Comparison of ENCODE assay signal across 8 cellular contexts in the genomic region with DNA sequence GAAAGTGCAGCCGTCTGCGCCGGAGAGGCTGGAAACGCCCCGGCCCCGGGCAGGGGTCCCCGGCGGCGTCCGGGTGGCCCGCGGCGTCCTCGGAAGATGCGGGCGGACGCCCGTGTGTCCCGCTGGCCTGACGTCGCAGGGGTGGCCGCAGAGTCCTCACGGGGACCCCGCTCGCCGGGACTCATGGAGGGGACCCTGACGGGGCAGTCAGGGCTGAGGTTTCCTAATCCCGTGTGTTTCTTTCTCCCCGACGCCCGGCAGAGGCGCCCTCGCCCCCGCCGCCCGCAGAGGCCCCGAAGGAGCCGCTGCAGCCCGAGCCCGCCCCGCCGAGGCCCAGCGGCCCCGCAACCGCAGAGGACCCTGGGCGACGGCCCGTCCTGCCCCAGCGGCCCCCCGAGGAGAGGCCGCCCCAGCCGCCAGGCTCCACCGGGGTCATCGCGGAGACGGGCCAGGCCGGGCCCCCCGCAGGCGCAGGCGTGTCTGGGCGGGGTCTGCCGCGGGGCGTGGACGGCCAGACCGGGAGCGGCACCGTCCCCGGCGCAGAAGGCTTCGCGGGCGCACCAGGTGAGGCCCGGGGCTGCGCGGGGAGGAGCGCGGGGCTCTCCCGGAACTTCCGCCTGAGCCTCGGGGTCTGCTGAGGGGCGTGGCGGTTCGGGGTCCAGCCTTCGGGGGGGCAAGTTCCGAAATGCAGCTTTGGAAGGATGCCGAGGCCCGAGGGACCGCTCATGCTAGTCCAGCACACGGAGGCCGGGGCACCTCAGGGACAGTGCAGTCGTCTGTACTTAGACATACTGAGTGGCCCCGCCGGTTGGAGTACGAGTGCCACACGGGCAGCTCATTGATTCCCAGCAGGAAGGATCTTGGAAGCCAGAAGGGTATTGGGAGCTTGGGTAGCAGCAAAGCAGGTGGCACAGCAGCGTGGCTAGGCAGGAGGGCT. TPM values are rescaled to one million over a fixed set of nuclear protein-coding genes. Genes with fewer than 3 reads are reported as not detected.
DNase-seq lines count a peak whose midpoint lies in the region; FAIRE-seq and TF ChIP-seq lines count a peak whose summit lies in the region.

No MANE protein-coding gene starts in this region.

- no peak overlapping the region for H4K91ac ChIP-seq in H1 (replicated peaks; ENCODE audit: insufficient read length, low read length)

- H4K20me1 ChIP-seq in H1 (replicated peaks in 1 of 2; ENCODE audit: control insufficient read depth in 1 of 2, insufficient read depth in 2 of 2, low read length in 2 of 2), result peaks cover 0 to 12% of the 10 kb centered on the region in 2 experiments

- TF ChIP-seq POLR2A in H1 (IDR thresholded peaks at IDR 0.05; ENCODE audit: control extremely low read depth in 1 of 2, low read depth in 2 of 2, low read length in 2 of 2), result peak in 1 of 2 experiments; percentile 29; a peak in 1 of 3 replicates

- peaks cover 21% of the 10 kb centered on the region for H3K4me1 Mint-ChIP-seq in activated CD4-positive, alpha-beta T cell treated with anti-CD3 and anti-CD28 coated beads, Interleukin-2, amount 10 ng/mL, durations not matched to agents 24 days and 14 days

- H3K23ac ChIP-seq in H1 (ENCODE audit: insufficient read length), result no peak overlapping the region

- peaks cover 0 to 6% (median 4%) of the 10 kb centered on the region in 4 experiments; a peak in 5 of 7 replicates for H3K4me1 ChIP-seq in H1 (replicated peaks in 1 of 4; ENCODE audit: control insufficient read depth in 3 of 4, insufficient read depth in 4 of 4, low read length in 3 of 4)
- peaks cover 4 to 10% of the 10 kb centered on the region in 2 donors for H3K4me1 ChIP-seq in muscle layer of duodenum (ENCODE audit: control insufficient read depth in 1 of 2, insufficient read depth in 2 of 2, low read length in 2 of 2)
- H3K4me1 ChIP-seq in thymus (ENCODE audit: control insufficient read depth, insufficient read depth, low read length), result peaks cover 10% of the 10 kb centered on the region

- H4K8ac ChIP-seq in H1 (ENCODE audit: extremely low read depth, insufficient read depth, low read length), result peak overlapping the region; percentile 74

- peak; percentile 40 for DNase-seq in DMS53 treated with DMSO at 0.1 percent for 48 hours (lab: John Stamatoyannopoulos, UW; ENCODE audit: unreplicated experiment)
- DNase-seq in GM20000 (ENCODE audit: low spot score), result peak; percentile 88
- DNase-seq in HuH-7.5 (ENCODE audit: low spot score), result peak; percentile 90
- peak; percentile 90 for DNase-seq in activated CD4-positive, alpha-beta T cell treated with anti-CD3 and anti-CD28 coated beads, Interleukin-2, amount 10 ng/mL, durations not matched to agents 24 days and 14 days
- peak in 1 of 2 experiments; percentile 77 for DNase-seq in H1 (ENCODE audit: low read depth in 1 of 2, low spot score in 2 of 2)
- no peak for DNase-seq in G401 (ENCODE audit: low spot score)

- H3K9ac ChIP-seq in H1 (replicated peaks in 1 of 4; ENCODE audit: extremely low read depth in 1 of 4, low read depth in 3 of 4, low read length in 3 of 4), result peak overlapping the region; percentile 7 to 59 (median 44); a peak in 5 of 7 replicates

- no peak overlapping the region for H2AK5ac ChIP-seq in H1 (ENCODE audit: low read depth, low read length)

- no peaks in the 10 kb centered on the region for H3K27me3 Mint-ChIP-seq in activated CD4-positive, alpha-beta T cell treated with anti-CD3 and anti-CD28 coated beads, Interleukin-2, amount 10 ng/mL, durations not matched to agents 24 days and 14 days

- peaks cover 12% of the 10 kb centered on the region; the same call in 1 of the 2 replicates for H3K23me2 ChIP-seq in H1 (ENCODE audit: low read depth, low read length)

- H3K4me3 ChIP-seq in H1 (ENCODE audit: extremely low read depth in 1 of 4, insufficient read depth in 2 of 4, low read depth in 3 of 4, low read length in 4 of 4) (peak overlapping the region; percentile 54 to 97 (median 74)), muscle layer of duodenum (ENCODE audit: low read depth in 1 of 2, low read length in 2 of 2) (peak overlapping the region; percentile 37 to 60), thymus (ENCODE audit: low read length) (peak overlapping the region; percentile 71)

- POLR2A ChIA-PET in H1 (lab: Charles Lee; ENCODE audit: partially characterized antibody), result interaction anchor here (0.8 to 1.5 kb wide), 12 partner anchors 9 to 345 kb away, joined by 3 to 5 read pairs (median 4); a partner anchor contains a TSS

- in situ Hi-C loops in G401 (cut with HindIII; ENCODE audit: low sequenced_read_pairs), result no loop called here

- no peaks in the 10 kb centered on the region for H3K9me3 Mint-ChIP-seq in activated CD4-positive, alpha-beta T cell treated with anti-CD3 and anti-CD28 coated beads, Interleukin-2, amount 10 ng/mL, durations not matched to agents 24 days and 14 days

- H2BK120ac ChIP-seq in H1 (replicated peaks; ENCODE audit: low read depth, low read length), result no peak overlapping the region

- H3K36me3 Mint-ChIP-seq in activated CD4-positive, alpha-beta T cell treated with anti-CD3 and anti-CD28 coated beads, Interleukin-2, amount 10 ng/mL, durations not matched to agents 24 days and 14 days (ENCODE audit: low read depth), result peaks cover 22% of the 10 kb centered on the region

- TF ChIP-seq CTCF in GM20000 (IDR thresholded peaks at IDR 0.05; ENCODE audit: extremely low read depth, missing control alignments) (peak; percentile 32), H1 (IDR thresholded peaks at IDR 0.05; ENCODE audit: control extremely low read depth in 1 of 3, insufficient read depth in 1 of 3, low read depth in 1 of 3, low read length in 3 of 3) (peak in 2 of 3 experiments; percentile 6 to 41; a peak in 3 of 4 replicates)

- H3K56ac ChIP-seq in H1 (replicated peaks; ENCODE audit: insufficient read length, low read depth, low read length), result peak overlapping the region; percentile 53

- no peak; a peak in 2 of 4 replicates for TF ChIP-seq RAD21 in H1 (IDR thresholded peaks at IDR 0.05 in 1 of 2, conservative IDR thresholded peaks at IDR 0.05 in 1 of 2; ENCODE audit: low read depth in 2 of 2, low read length in 2 of 2)

- no peak overlapping the region for H2AFZ ChIP-seq in H1 (ENCODE audit: low read length)

- peak overlapping the region; percentile 86 for H3K27ac Mint-ChIP-seq in activated CD4-positive, alpha-beta T cell treated with anti-CD3 and anti-CD28 coated beads, Interleukin-2, amount 10 ng/mL, durations not matched to agents 24 days and 14 days

- 5% methylated on average over 69 of the region's 97 CpGs; no CpG with 5 or more reads in 1 of the 2 experiments for WGBS in H1 (ENCODE audit: extremely low coverage in 1 of 2, insufficient coverage in 1 of 2, insufficient read length in 1 of 2, insufficient replicate concordance in 2 of 2, low coverage in 1 of 2, low lambda C conversion rate in 2 of 2, missing lambda C conversion rate in 1 of 2), 2 experiments
- WGBS in thymus, result 2% methylated on average over 97 of the region's 97 CpGs

- no peak overlapping the region for H2BK20ac ChIP-seq in H1 (ENCODE audit: low read length)

- H2BK12ac ChIP-seq in H1 (ENCODE audit: low read depth, low read length), result no peak overlapping the region

- H3K4me2 ChIP-seq in H1 (ENCODE audit: insufficient read depth in 1 of 2, low read depth in 2 of 2, low read length in 2 of 2), result peak overlapping the region; percentile 91 to 97

- H3K4ac ChIP-seq in H1 (replicated peaks; ENCODE audit: insufficient read length, low read depth, low read length), result no peak overlapping the region

- intact Hi-C loops in activated CD4-positive, alpha-beta T cell treated with anti-CD3 and anti-CD28 coated beads, Interleukin-2, amount 10 ng/mL, durations not matched to agents 24 days and 14 days (cut with micrococcal nuclease), result loop anchor here (1.0 to 10.0 kb wide), 5 partner anchors 59 to 359 kb away; a partner anchor contains a TSS

- H3K4me3 Mint-ChIP-seq in activated CD4-positive, alpha-beta T cell treated with anti-CD3 and anti-CD28 coated beads, Interleukin-2, amount 10 ng/mL, durations not matched to agents 24 days and 14 days, result peak overlapping the region; percentile 89

- H3K14ac ChIP-seq in H1 (ENCODE audit: insufficient read length), result no peak overlapping the region

- H3K36me3 ChIP-seq in H1 (ENCODE audit: control insufficient read depth in 2 of 4, insufficient read depth in 4 of 4, low read length in 3 of 4) (peaks cover 0 to 16% (median 12%) of the 10 kb centered on the region in 4 experiments; a peak in 6 of 8 replicates), muscle layer of duodenum (ENCODE audit: control insufficient read depth in 1 of 2, insufficient read depth in 2 of 2, low read length in 2 of 2) (peaks cover 0 to 13% of the 10 kb centered on the region in 2 donors), thymus (ENCODE audit: control insufficient read depth, insufficient read depth) (peaks cover 30% of the 10 kb centered on the region)

- no peak for TF ChIP-seq EP300 in H1 (IDR thresholded peaks at IDR 0.05; ENCODE audit: borderline replicate concordance in 1 of 2, low read depth in 2 of 2, low read length in 2 of 2)

- H3K27me3 ChIP-seq in H1 (replicated peaks in 1 of 4; ENCODE audit: control insufficient read depth in 3 of 4, extremely low read depth in 1 of 4, insufficient read depth in 3 of 4, low read length in 3 of 4) (peaks cover 0 to 2% (median 0%) of the 10 kb centered on the region in 4 experiments; a peak in 3 of 7 replicates), muscle layer of duodenum (ENCODE audit: low read depth, low read length) (no peaks in the 10 kb centered on the region), thymus (ENCODE audit: control insufficient read depth, insufficient read depth) (no peaks in the 10 kb centered on the region)

- CTCF ChIA-PET in H1 (lab: Charles Lee; ENCODE audit: partially characterized antibody), result interaction anchor here (1.0 to 3.5 kb wide), 2 partner anchors 13 to 348 kb away, joined by 4 to 14 read pairs; no protein-coding TSS in a partner anchor

- no peak overlapping the region for H3K18ac ChIP-seq in H1 (ENCODE audit: extremely low read depth, low read length)

- no peak overlapping the region for H2BK15ac ChIP-seq in H1 (ENCODE audit: low read length)

- no peak overlapping the region for H4K5ac ChIP-seq in H1 (ENCODE audit: insufficient read length, low read depth, low read length)

- H3K9me3 ChIP-seq in H1 (ENCODE audit: insufficient read depth in 2 of 2, low read depth in 1 of 2, low read length in 1 of 2), result no peaks in the 10 kb centered on the region; a peak in 1 of 4 replicates
- H3K9me3 ChIP-seq in muscle layer of duodenum (ENCODE audit: control insufficient read depth in 1 of 2, low read length in 2 of 2), result no peaks in the 10 kb centered on the region
- no peaks in the 10 kb centered on the region for H3K9me3 ChIP-seq in thymus (ENCODE audit: control insufficient read depth)

- no peaks in the 10 kb centered on the region for H3K79me2 ChIP-seq in H1 (ENCODE audit: control insufficient read depth in 1 of 2, insufficient read depth in 2 of 2, low read length in 2 of 2)

- FAIRE-seq in H1 (lab: Jason Lieb, UNC), result no peak

- H2BK5ac ChIP-seq in H1 (ENCODE audit: low read depth, low read length), result 0 out of 2 replicates have a peak overlapping the region, but pooled peaks have one; percentile 9

- H3K79me1 ChIP-seq in H1 (ENCODE audit: low read depth, low read length), result peaks cover 4% of the 10 kb centered on the region; the same call in 1 of the 2 replicates

- H3K27ac ChIP-seq in H1 (ENCODE audit: low read depth, low read length) (no peak overlapping the region; the same call in 1 of the 2 replicates), muscle layer of duodenum (ENCODE audit: low read length) (no peak overlapping the region), thymus (ENCODE audit: low read depth) (peak overlapping the region; percentile 66)

RNA-seq across cellular contexts. Expression of a gene that starts 60.0 kb away (rescaled TPM):
- total RNA-seq in activated CD4-positive, alpha-beta T cell treated with anti-CD3 and anti-CD28 coated beads, Interleukin-2, amount 10 ng/mL, durations not matched to agents 24 days and 14 days, result 32.4 and 35.5 TPM in 2 replicates
- 7.4 and 7.5 TPM in 2 replicates for total RNA-seq in H1 (2021; fragmentation: NEBNext Ultra II Directional; extraction: Animal tissue kit (Norgen Biotek cat#: 25700))
- polyA plus RNA-seq in H1 (2011; rRNA removed) (6.0 and 8.1 TPM in 2 replicates), thymus (27.2 TPM)
- polyA plus RNA-seq in H1 (2011; cell fraction: cytosol; rRNA removed), result 8.1 TPM
- polyA plus RNA-seq in H1 (2011; cell fraction: nucleus; rRNA removed), result 16.5 TPM
- 5.2 to 7.4 TPM (median 6.3 TPM) in 4 replicates for polyA plus RNA-seq in H1 (2012, experiment 1 of 2)
- 4.9 TPM for polyA plus RNA-seq in H1 (2012, experiment 2 of 2)
- polyA plus RNA-seq in H1 (2013, experiment 1 of 2), result 5.3 TPM
- polyA plus RNA-seq in H1 (2013, experiment 2 of 2), result 3.7 TPM
- 1.8 and 2.9 TPM in 2 replicates for polyA minus RNA-seq in H1 (2011; rRNA and poly(A)+ RNA removed)
- polyA minus RNA-seq in H1 (2011; cell fraction: cytosol; rRNA and poly(A)+ RNA removed), result 6.0 TPM
- 13.4 TPM for polyA minus RNA-seq in H1 (2011; cell fraction: nucleus; rRNA and poly(A)+ RNA removed)
- 0.06 and 0.07 TPM in 2 replicates for total RNA-seq in G401 (2014; rRNA removed; shearing (Covaris generic))
